13 cellular contexts compared by ENCODE assay signal in genomic region chr14:77077040-77077439, GRCh38. TPM values are rescaled to one million over a fixed set of nuclear protein-coding genes. Genes with fewer than 3 reads are reported as not detected.
DNase-seq lines count a peak whose midpoint lies in the region; ATAC-seq and TF ChIP-seq lines count a peak whose summit lies in the region.
"Had no signal": no experiment of that assay in that cellular context is flagged by ENCODE, and none has a peak within 500 bp of the region (broad histone marks: within the 10 kb centered on the region; RNA-seq: fewer than 3 reads in every experiment).

No MANE protein-coding gene starts in this region.

- H3K27me3 ChIP-seq in esophagus muscularis mucosa (no peaks in the 10 kb centered on the region), right lobe of liver (no peaks in the 10 kb centered on the region), stomach (no peaks in the 10 kb centered on the region), colonic mucosa (no peaks in the 10 kb centered on the region)

- H3K27ac ChIP-seq in esophagus muscularis mucosa (replicated peaks in 1 of 4): peak overlapping the region; percentile 47 to 79 (median 72)
- peak overlapping the region; percentile 85 to 94 (median 87) for H3K27ac ChIP-seq in right lobe of liver
- H3K27ac ChIP-seq in stomach: peak overlapping the region; percentile 42 to 91 (median 82)
- H3K27ac ChIP-seq in colonic mucosa: no peak overlapping the region

- H3K4me1 ChIP-seq in esophagus muscularis mucosa: peaks cover 16 to 29% (median 22%) of the 10 kb centered on the region in 4 donors
- H3K4me1 ChIP-seq in right lobe of liver: peaks cover 0 to 21% (median 4%) of the 10 kb centered on the region in 4 donors
- peaks cover 0 to 16% (median 0%) of the 10 kb centered on the region in 4 donors for H3K4me1 ChIP-seq in stomach
- H3K4me1 ChIP-seq in colonic mucosa: no peaks in the 10 kb centered on the region

- POLR2A ChIA-PET in HEK293T (lab: Yijun Ruan, JAX): interaction anchor here (1.0 kb wide), 1 partner anchor 21 kb away, joined by 4 read pairs; the partner anchor contains the start of gene CIPC

- TF ChIP-seq POLR2A in esophagus muscularis mucosa (IDR thresholded peaks at IDR 0.05; ENCODE audit: low read depth) (no peak), right lobe of liver (IDR thresholded peaks at IDR 0.05) (no peak), stomach (IDR thresholded peaks at IDR 0.05) (no peak)

- TF ChIP-seq CTCF in esophagus muscularis mucosa (IDR thresholded peaks at IDR 0.05) (no peak), right lobe of liver (IDR thresholded peaks at IDR 0.05) (no peak), stomach (IDR thresholded peaks at IDR 0.05) (no peak), colonic mucosa (IDR thresholded peaks at IDR 0.05) (no peak)

- DNase-seq in HEK293T (ENCODE audit: extremely low spot score) (no peak), esophagus muscularis mucosa (ENCODE audit: extremely low spot score) (no peak), right lobe of liver (no peak), stomach (no peak), colonic mucosa (no peak), NCI-H526 treated with DMSO at 0.1 percent for 48 hours (lab: John Stamatoyannopoulos, UW) (no peak), UCSD-AML1 (lab: John Stamatoyannopoulos, UW; ENCODE audit: unreplicated experiment) (no peak)
- DNase-seq: activated CD8-positive, alpha-beta memory T cell treated with anti-CD3 and anti-CD28 coated beads, Interleukin-2, amount 50 U/mL, for 48 hours; DMS153; naive thymus-derived CD8-positive, alpha-beta T cell; NCI-H1092; NCI-H2227 treated with DMSO at 0.1 percent for 48 hours had no signal

- no peaks in the 10 kb centered on the region for H3K36me3 ChIP-seq in esophagus muscularis mucosa
- H3K36me3 ChIP-seq in right lobe of liver: no peaks in the 10 kb centered on the region
- H3K36me3 ChIP-seq in stomach: no peaks in the 10 kb centered on the region
- H3K36me3 ChIP-seq in colonic mucosa: no peaks in the 10 kb centered on the region

- WGBS in esophagus muscularis mucosa: 88% methylated on average over 3 of the region's 3 CpGs
- WGBS in right lobe of liver (ENCODE audit: insufficient coverage, low coverage, low lambda C conversion rate, missing lambda C conversion rate): 83% methylated on average over 3 of the region's 3 CpGs
- 84 to 96% (median 88%) methylated on average over 3 of the region's 3 CpGs for WGBS in stomach, 5 donors

- no peak overlapping the region for H3K4me3 ChIP-seq in esophagus muscularis mucosa
- no peak overlapping the region for H3K4me3 ChIP-seq in right lobe of liver
- H3K4me3 ChIP-seq in stomach: no peak overlapping the region
- no peak overlapping the region for H3K4me3 ChIP-seq in colonic mucosa

- no peak for TF ChIP-seq EP300 in esophagus muscularis mucosa (IDR thresholded peaks at IDR 0.05)
- no peak for TF ChIP-seq EP300 in stomach (IDR thresholded peaks at IDR 0.05)

- intact Hi-C loops in esophagus muscularis mucosa (cut with DNase I) (no loop called here), right lobe of liver (cut with DNase I) (no loop called here), stomach (cut with DNase I; ENCODE audit: low total_unique reads) (no loop called here), colonic mucosa (cut with DNase I) (no loop called here)

- H3K9ac ChIP-seq in colonic mucosa (ENCODE audit: low read depth in 2 of 2, low read length in 2 of 2): peak overlapping the region in 1 of 2 donors; percentile 12

- ATAC-seq in right lobe of liver (peak; percentile 4 to 19 (median 8)), GM21360 (IDR thresholded peaks at IDR 0.05; ENCODE audit: unreplicated experiment) (no peak)
- ATAC-seq: naive thymus-derived CD8-positive, alpha-beta T cell had no signal

- H3K9me3 ChIP-seq in esophagus muscularis mucosa (no peaks in the 10 kb centered on the region), right lobe of liver (no peaks in the 10 kb centered on the region), stomach (no peaks in the 10 kb centered on the region), colonic mucosa (no peaks in the 10 kb centered on the region)

- CTCF ChIA-PET in HEK293T (lab: Yijun Ruan, JAX): interaction anchor here (1.0 to 1.5 kb wide), 6 partner anchors 8 to 204 kb away, joined by 3 to 5 read pairs (median 3); no protein-coding TSS in a partner anchor

TF ChIP-seq in HEK293T, 16 proteins besides CTCF, POLR2A, EP300 and RAD21:
- TF ChIP-seq ELF4 (IDR thresholded peaks at IDR 0.05) (no peak), ZNF384 (IDR thresholded peaks at IDR 0.05) (0 out of 2 replicates have a peak, but pooled peaks have one; percentile 14)

RNA-seq across cellular contexts. Expression of gene CIPC, which starts 21.0 kb away (rescaled TPM):
- total RNA-seq in esophagus muscularis mucosa (10 to 100 TPM; 37.1 to 63.0 (median 46.5) TPM), right lobe of liver (10 to 100 TPM; 10.4 to 18.7 (median 12.7) TPM), stomach (10 to 100 TPM; 12.7 to 81.1 (median 32.2) TPM), colonic mucosa (10 to 100 TPM; 18.2 to 38.4 TPM)
- 10 to 100 TPM in 1 of 3 donors, 1 to 10 TPM in 2; 6.0 to 10.6 (median 6.1) TPM for polyA plus RNA-seq in stomach

RNA-seq across cellular contexts. Expression of gene IRF2BPL, which starts 48.5 kb away (rescaled TPM):
- total RNA-seq in esophagus muscularis mucosa (100 to 1,000 TPM in 1 of 4 donors, 10 to 100 TPM in 3; 58.6 to 105 (median 98.4) TPM), right lobe of liver (10 to 100 TPM; 11.7 to 18.1 (median 13.7) TPM), stomach (10 to 100 TPM in 4 of 5 donors, 1 to 10 TPM in 1; 5.3 to 43.6 (median 28.4) TPM), colonic mucosa (10 to 100 TPM; 18.3 to 27.1 TPM)
- polyA plus RNA-seq in stomach: 10 to 100 TPM in 2 of 3 donors, 1 to 10 TPM in 1; 8.5 to 17.7 (median 10.5) TPM
